ENCODE assay signal across 1 cellular context in genomic region chr21:34926784-34927548, GRCh38.
TF ChIP-seq lines count a peak whose summit lies in the region.

No MANE protein-coding gene starts in this region.

TF ChIP-seq in IMR-90, 13 proteins besides CTCF, POLR2A, EP300 and RAD21 (continued from another document):
- TF ChIP-seq, protein P1, sequence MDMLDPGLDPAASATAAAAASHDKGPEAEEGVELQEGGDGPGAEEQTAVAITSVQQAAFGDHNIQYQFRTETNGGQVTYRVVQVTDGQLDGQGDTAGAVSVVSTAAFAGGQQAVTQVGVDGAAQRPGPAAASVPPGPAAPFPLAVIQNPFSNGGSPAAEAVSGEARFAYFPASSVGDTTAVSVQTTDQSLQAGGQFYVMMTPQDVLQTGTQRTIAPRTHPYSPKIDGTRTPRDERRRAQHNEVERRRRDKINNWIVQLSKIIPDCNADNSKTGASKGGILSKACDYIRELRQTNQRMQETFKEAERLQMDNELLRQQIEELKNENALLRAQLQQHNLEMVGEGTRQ (IDR thresholded peaks at IDR 0.05; ENCODE audit: low read depth, low read length): no peak
- no peak for TF ChIP-seq CHD1 (IDR thresholded peaks at IDR 0.05; ENCODE audit: low read depth, low read length)
- TF ChIP-seq MAZ (IDR thresholded peaks at IDR 0.05; ENCODE audit: borderline replicate concordance, low read depth, low read length): no peak
- TF ChIP-seq RFX5 (IDR thresholded peaks at IDR 0.05; ENCODE audit: low read depth, low read length): no peak
